Comparison of ENCODE assay signal across 22 cellular contexts in genomic region chr4:67539830-67540229, GRCh38. TPM values are rescaled to one million over a fixed set of nuclear protein-coding genes. Genes with fewer than 3 reads are reported as not detected.
DNase-seq lines count a peak whose midpoint lies in the region; ATAC-seq, FAIRE-seq and TF ChIP-seq lines count a peak whose summit lies in the region.
"Had no signal": no experiment of that assay in that cellular context is flagged by ENCODE, and none has a peak within 500 bp of the region (broad histone marks: within the 10 kb centered on the region; RNA-seq: fewer than 3 reads in every experiment).

No MANE protein-coding gene starts in this region.

- peaks cover 61% of the 10 kb centered on the region for H3K36me3 Mint-ChIP-seq in activated CD8-positive, alpha-beta T cell treated with anti-CD3 and anti-CD28 coated beads for 36 hours (ENCODE audit: low read depth)
- peaks cover 65% of the 10 kb centered on the region for H3K36me3 Mint-ChIP-seq in activated CD8-positive, alpha-beta T cell treated with anti-CD3 and anti-CD28 coated beads, Interleukin-2, amount 10 ng/mL, durations not matched to agents 7 days and 5 days (ENCODE audit: low read depth)
- H3K36me3 Mint-ChIP-seq in natural killer cell, result peaks cover 29% of the 10 kb centered on the region
- peaks cover 48% of the 10 kb centered on the region for H3K36me3 Mint-ChIP-seq in natural killer cell treated with Interleukin-12 subunit alpha and Interleukin-12 subunit beta and Interleukin-15 and Interleukin-18, amount 100 ng/mL, for 72 hours

- no peak for DNase-seq in activated CD8-positive, alpha-beta T cell treated with anti-CD3 and anti-CD28 coated beads for 36 hours
- no peak for DNase-seq in activated CD8-positive, alpha-beta T cell treated with anti-CD3 and anti-CD28 coated beads, Interleukin-2, amount 10 ng/mL, durations not matched to agents 7 days and 5 days
- DNase-seq in natural killer cell, result no peak
- no peak for DNase-seq in natural killer cell treated with Interleukin-12 subunit alpha and Interleukin-12 subunit beta and Interleukin-15 and Interleukin-18, amount 100 ng/mL, for 72 hours (ENCODE audit: low spot score)
- no peak for DNase-seq in GM13977 (ENCODE audit: low spot score)
- DNase-seq in ureter (ENCODE audit: low spot score), result no peak
- DNase-seq in NCI-H1436 (lab: John Stamatoyannopoulos, UW), result no peak
- DNase-seq: 8988T; Calu3; CD8-positive, alpha-beta T cell; DMS 273 treated with DMSO at 0.1 percent for 48 hours; DMS53; DND-41; EL; HCEC 1CT had no signal

- intact Hi-C loops in activated CD8-positive, alpha-beta T cell treated with anti-CD3 and anti-CD28 coated beads for 36 hours (cut with micrococcal nuclease), result no loop called here
- intact Hi-C loops in natural killer cell (cut with micrococcal nuclease), result loop anchor here (10.0 kb wide), 1 partner anchor 805 kb away; no protein-coding TSS in a partner anchor

- TF ChIP-seq CTCF in activated CD8-positive, alpha-beta T cell treated with anti-CD3 and anti-CD28 coated beads for 36 hours (IDR thresholded peaks at IDR 0.05), result no peak
- TF ChIP-seq CTCF in natural killer cell (IDR thresholded peaks at IDR 0.05) (no peak), GM13977 (IDR thresholded peaks at IDR 0.05; ENCODE audit: extremely low read depth, insufficient read depth, missing control alignments) (no peak)

- in situ Hi-C loops in GM13977 (cut with MboI; ENCODE audit: low pct_unique_long_range_greater_than_20kb, low sequenced_read_pairs, unreplicated experiment), result loop anchor here (10.0 to 25.0 kb wide), 2 partner anchors 375 to 622 kb away; no protein-coding TSS in a partner anchor

- peaks cover 55% of the 10 kb centered on the region for H3K4me1 Mint-ChIP-seq in activated CD8-positive, alpha-beta T cell treated with anti-CD3 and anti-CD28 coated beads for 36 hours (ENCODE audit: low read depth)
- H3K4me1 Mint-ChIP-seq in activated CD8-positive, alpha-beta T cell treated with anti-CD3 and anti-CD28 coated beads, Interleukin-2, amount 10 ng/mL, durations not matched to agents 7 days and 5 days (ENCODE audit: low read depth), result peaks cover 27% of the 10 kb centered on the region
- H3K4me1 Mint-ChIP-seq in natural killer cell, result peaks cover 47 to 55% of the 10 kb centered on the region in 2 donors
- peaks cover 30 to 57% of the 10 kb centered on the region in 2 donors for H3K4me1 Mint-ChIP-seq in natural killer cell treated with Interleukin-12 subunit alpha and Interleukin-12 subunit beta and Interleukin-15 and Interleukin-18, amount 100 ng/mL, for 72 hours (ENCODE audit: low read depth in 2 of 2)

- CTCF ChIA-PET in activated CD8-positive, alpha-beta T cell treated with anti-CD3 and anti-CD28 coated beads for 36 hours (lab: Charles Lee), result interaction anchor here (1.4 kb wide), 1 partner anchor 207 kb away, joined by 3 read pairs; no protein-coding TSS in a partner anchor
- CTCF ChIA-PET in activated CD8-positive, alpha-beta T cell treated with anti-CD3 and anti-CD28 coated beads, Interleukin-2, amount 10 ng/mL, durations not matched to agents 7 days and 5 days (lab: Charles Lee), result no interaction called here

- peak overlapping the region; percentile 19 for H3K27ac Mint-ChIP-seq in activated CD8-positive, alpha-beta T cell treated with anti-CD3 and anti-CD28 coated beads for 36 hours
- H3K27ac Mint-ChIP-seq in activated CD8-positive, alpha-beta T cell treated with anti-CD3 and anti-CD28 coated beads, Interleukin-2, amount 10 ng/mL, durations not matched to agents 7 days and 5 days, result no peak overlapping the region
- H3K27ac Mint-ChIP-seq in natural killer cell, result peak overlapping the region; percentile 32 to 51
- H3K27ac Mint-ChIP-seq in natural killer cell treated with Interleukin-12 subunit alpha and Interleukin-12 subunit beta and Interleukin-15 and Interleukin-18, amount 100 ng/mL, for 72 hours, result peak overlapping the region in 1 of 2 donors; percentile 36
- H3K27ac Mint-ChIP-seq: B cell; CD8-positive, alpha-beta T cell; GM23338 had no signal

- no peak for ATAC-seq in activated CD8-positive, alpha-beta T cell treated with anti-CD3 and anti-CD28 coated beads for 36 hours
- ATAC-seq in activated CD8-positive, alpha-beta T cell treated with anti-CD3 and anti-CD28 coated beads, Interleukin-2, amount 10 ng/mL, durations not matched to agents 7 days and 5 days, result no peak
- ATAC-seq in natural killer cell, result no peak
- no peak for ATAC-seq in natural killer cell treated with Interleukin-12 subunit alpha and Interleukin-12 subunit beta and Interleukin-15 and Interleukin-18, amount 100 ng/mL, for 72 hours
- ATAC-seq: CD8-positive, alpha-beta T cell; GM23338 had no signal

- peak; percentile 18 for FAIRE-seq in colon (lab: Jason Lieb, UNC)
- FAIRE-seq: GM12891, H54 had no signal

- no peak overlapping the region for H3K4me3 Mint-ChIP-seq in activated CD8-positive, alpha-beta T cell treated with anti-CD3 and anti-CD28 coated beads for 36 hours
- H3K4me3 Mint-ChIP-seq in activated CD8-positive, alpha-beta T cell treated with anti-CD3 and anti-CD28 coated beads, Interleukin-2, amount 10 ng/mL, durations not matched to agents 7 days and 5 days, result no peak overlapping the region
- no peak overlapping the region for H3K4me3 Mint-ChIP-seq in natural killer cell
- H3K4me3 Mint-ChIP-seq in natural killer cell treated with Interleukin-12 subunit alpha and Interleukin-12 subunit beta and Interleukin-15 and Interleukin-18, amount 100 ng/mL, for 72 hours, result no peak overlapping the region
- H3K4me3 Mint-ChIP-seq: B cell; CD8-positive, alpha-beta T cell; GM23338 had no signal

- H3K27me3 Mint-ChIP-seq in activated CD8-positive, alpha-beta T cell treated with anti-CD3 and anti-CD28 coated beads for 36 hours, result no peaks in the 10 kb centered on the region
- H3K27me3 Mint-ChIP-seq in activated CD8-positive, alpha-beta T cell treated with anti-CD3 and anti-CD28 coated beads, Interleukin-2, amount 10 ng/mL, durations not matched to agents 7 days and 5 days (ENCODE audit: low read depth), result no peaks in the 10 kb centered on the region
- no peaks in the 10 kb centered on the region for H3K27me3 Mint-ChIP-seq in natural killer cell (ENCODE audit: low read depth in 2 of 2)
- no peaks in the 10 kb centered on the region for H3K27me3 Mint-ChIP-seq in natural killer cell treated with Interleukin-12 subunit alpha and Interleukin-12 subunit beta and Interleukin-15 and Interleukin-18, amount 100 ng/mL, for 72 hours
- H3K27me3 Mint-ChIP-seq: B cell had no signal

- H3K9me3 Mint-ChIP-seq in activated CD8-positive, alpha-beta T cell treated with anti-CD3 and anti-CD28 coated beads for 36 hours, result no peaks in the 10 kb centered on the region
- H3K9me3 Mint-ChIP-seq in activated CD8-positive, alpha-beta T cell treated with anti-CD3 and anti-CD28 coated beads, Interleukin-2, amount 10 ng/mL, durations not matched to agents 7 days and 5 days (ENCODE audit: insufficient read depth), result no peaks in the 10 kb centered on the region
- H3K9me3 Mint-ChIP-seq in natural killer cell, result no peaks in the 10 kb centered on the region
- H3K9me3 Mint-ChIP-seq in natural killer cell treated with Interleukin-12 subunit alpha and Interleukin-12 subunit beta and Interleukin-15 and Interleukin-18, amount 100 ng/mL, for 72 hours, result no peaks in the 10 kb centered on the region
- H3K9me3 Mint-ChIP-seq: CD8-positive, alpha-beta T cell; GM23338 had no signal

- POLR2A ChIA-PET in activated CD8-positive, alpha-beta T cell treated with anti-CD3 and anti-CD28 coated beads for 36 hours (lab: Charles Lee), result no interaction called here
- POLR2A ChIA-PET in activated CD8-positive, alpha-beta T cell treated with anti-CD3 and anti-CD28 coated beads, Interleukin-2, amount 10 ng/mL, durations not matched to agents 7 days and 5 days (lab: Charles Lee), result no interaction called here

RNA-seq across cellular contexts. Expression of gene CENPC, which starts 5.5 kb away (rescaled TPM):
- 10 to 100 TPM; 29.1 to 32.0 TPM for total RNA-seq in activated CD8-positive, alpha-beta T cell treated with anti-CD3 and anti-CD28 coated beads for 36 hours
- 10 to 100 TPM; 33.2 to 33.7 TPM for total RNA-seq in activated CD8-positive, alpha-beta T cell treated with anti-CD3 and anti-CD28 coated beads, Interleukin-2, amount 10 ng/mL, durations not matched to agents 7 days and 5 days
- total RNA-seq in natural killer cell, result 10 to 100 TPM; 78.6 to 93.6 (median 91.1) TPM
- total RNA-seq in natural killer cell treated with Interleukin-12 subunit alpha and Interleukin-12 subunit beta and Interleukin-15 and Interleukin-18, amount 100 ng/mL, for 72 hours, result 10 to 100 TPM; 31.5 to 43.5 TPM
- 37.1 TPM for total RNA-seq in ureter

RNA-seq across cellular contexts. Expression of gene STAP1, which starts 18.7 kb away (rescaled TPM):
- total RNA-seq in activated CD8-positive, alpha-beta T cell treated with anti-CD3 and anti-CD28 coated beads for 36 hours, result 1 to 10 TPM; 3.0 TPM
- 10 to 100 TPM; 22.3 to 23.1 TPM for total RNA-seq in activated CD8-positive, alpha-beta T cell treated with anti-CD3 and anti-CD28 coated beads, Interleukin-2, amount 10 ng/mL, durations not matched to agents 7 days and 5 days
- total RNA-seq in natural killer cell (10 to 100 TPM; 11.3 to 11.4 (median 11.4) TPM), ureter (0.65 TPM)
- 1 to 10 TPM; 7.5 to 9.6 TPM for total RNA-seq in natural killer cell treated with Interleukin-12 subunit alpha and Interleukin-12 subunit beta and Interleukin-15 and Interleukin-18, amount 100 ng/mL, for 72 hours
- total RNA-seq: Calu3, G401, GM23338, HT-29 had no signal
